In genomic region chr2:233486357-233486756, GRCh38 we compare ENCODE assay signal across 15 cellular contexts.
DNase-seq lines count a peak whose midpoint lies in the region; ATAC-seq and TF ChIP-seq lines count a peak whose summit lies in the region.
"Had no signal": no experiment of that assay in that cellular context is flagged by ENCODE, and none has a peak within 500 bp of the region (broad histone marks: within the 10 kb centered on the region; RNA-seq: fewer than 3 reads in every experiment).

No MANE protein-coding gene starts in this region.

- H3K4me3 ChIP-seq in brain microvascular endothelial cell (ENCODE audit: low read depth, low read length) (no peak overlapping the region), upper lobe of left lung (no peak overlapping the region)
- H3K4me3 ChIP-seq: dorsolateral prefrontal cortex, psoas muscle had no signal

- H3K4me1 ChIP-seq in upper lobe of left lung, result peaks cover 5 to 25% (median 16%) of the 10 kb centered on the region in 4 donors

- TF ChIP-seq CTCF in brain microvascular endothelial cell (IDR thresholded peaks at IDR 0.05; ENCODE audit: low read depth, low read length, missing control alignments) (no peak), upper lobe of left lung (IDR thresholded peaks at IDR 0.05) (no peak)

- TF ChIP-seq POLR2A in upper lobe of left lung (IDR thresholded peaks at IDR 0.05), result no peak

- in situ Hi-C loops in brain microvascular endothelial cell (cut with HindIII; ENCODE audit: low pct_ligation_motif_present, low sequenced_read_pairs), result no loop called here

- H3K9me3 Mint-ChIP-seq in activated naive CD4-positive, alpha-beta T cell treated with anti-CD3 and anti-CD28 coated beads, Interleukin-2, amount 50 U/mL, for 72 hours, result no peaks in the 10 kb centered on the region
- no peaks in the 10 kb centered on the region for H3K9me3 Mint-ChIP-seq in naive B cell
- H3K9me3 Mint-ChIP-seq: IgD-negative memory B cell had no signal

- 68 to 81% methylated on average over 4 of the region's 4 CpGs for WGBS in upper lobe of left lung, 2 donors

- H3K27me3 Mint-ChIP-seq in naive B cell, result no peaks in the 10 kb centered on the region
- H3K27me3 Mint-ChIP-seq: IgD-negative memory B cell had no signal

- peak overlapping the region; percentile 7 to 15 for H3K27ac Mint-ChIP-seq in activated naive CD4-positive, alpha-beta T cell treated with anti-CD3 and anti-CD28 coated beads, Interleukin-2, amount 50 U/mL, for 72 hours
- peak overlapping the region in 4 of 6 donors; percentile 33 to 95 (median 56) for H3K27ac Mint-ChIP-seq in naive B cell

- TF ChIP-seq EP300 in upper lobe of left lung (IDR thresholded peaks at IDR 0.05), result no peak

- peaks cover 10 to 19% (median 12%) of the 10 kb centered on the region in 3 donors for H3K4me1 Mint-ChIP-seq in naive B cell

- H3K27ac ChIP-seq in brain microvascular endothelial cell (peak overlapping the region; percentile 95), upper lobe of left lung (peak overlapping the region; percentile 57 to 89 (median 76)), caudate nucleus (ENCODE audit: low read depth, low read length) (no peak overlapping the region)
- H3K27ac ChIP-seq: psoas muscle had no signal

- no peaks in the 10 kb centered on the region for H3K9me3 ChIP-seq in upper lobe of left lung
- H3K9me3 ChIP-seq: psoas muscle had no signal

- no peaks in the 10 kb centered on the region for H3K36me3 Mint-ChIP-seq in activated naive CD4-positive, alpha-beta T cell treated with anti-CD3 and anti-CD28 coated beads, Interleukin-2, amount 50 U/mL, for 72 hours
- peaks cover 9 to 14% of the 10 kb centered on the region in 2 donors for H3K36me3 Mint-ChIP-seq in naive B cell

- ATAC-seq in activated naive CD4-positive, alpha-beta T cell treated with anti-CD3 and anti-CD28 coated beads, Interleukin-2, amount 50 U/mL, for 72 hours, result no peak
- ATAC-seq in naive B cell (ENCODE audit: low read depth in 2 of 2) (no peak), upper lobe of left lung (ENCODE audit: low FRiP score in 2 of 2) (no peak), GM19035 (IDR thresholded peaks at IDR 0.05; ENCODE audit: unreplicated experiment) (no peak)

- peak overlapping the region in 1 of 8 donors; percentile 64 for H3K4me3 Mint-ChIP-seq in naive B cell

- H3K36me3 ChIP-seq in brain microvascular endothelial cell (replicated peaks), result peaks cover 6% of the 10 kb centered on the region
- peaks cover 0 to 78% (median 26%) of the 10 kb centered on the region in 4 donors for H3K36me3 ChIP-seq in upper lobe of left lung

- DNase-seq in activated naive CD4-positive, alpha-beta T cell treated with anti-CD3 and anti-CD28 coated beads, Interleukin-2, amount 50 U/mL, for 72 hours (ENCODE audit: low spot score in 2 of 2), result no peak
- no peak for DNase-seq in activated naive CD4-positive, alpha-beta T cell treated with anti-CD3 and anti-CD28 coated beads, Interleukin-2, amount 50 U/mL, for 16 hours
- DNase-seq in brain microvascular endothelial cell (no peak), naive B cell (no peak), upper lobe of left lung (no peak), caudate nucleus (lab: John Stamatoyannopoulos, UW) (no peak)
- DNase-seq in stimulated activated CD4-positive, alpha-beta T cell treated with anti-CD3 and anti-CD28 coated beads, Interleukin-2, amount 100 ng/mL, for 48 hours, result no peak
- DNase-seq: activated CD4-positive, alpha-beta T cell treated with anti-CD3 and anti-CD28 coated beads for 1 hour; COR-L47; dorsolateral prefrontal cortex; midbrain; NCI-H1105 treated with DMSO at 0.1 percent for 48 hours; psoas muscle had no signal

- no peaks in the 10 kb centered on the region for H3K27me3 ChIP-seq in brain microvascular endothelial cell (replicated peaks)
- H3K27me3 ChIP-seq in upper lobe of left lung, result no peaks in the 10 kb centered on the region
- H3K27me3 ChIP-seq: dorsolateral prefrontal cortex had no signal
